ENCODE assay signal across 10 cellular contexts in the genomic region with DNA sequence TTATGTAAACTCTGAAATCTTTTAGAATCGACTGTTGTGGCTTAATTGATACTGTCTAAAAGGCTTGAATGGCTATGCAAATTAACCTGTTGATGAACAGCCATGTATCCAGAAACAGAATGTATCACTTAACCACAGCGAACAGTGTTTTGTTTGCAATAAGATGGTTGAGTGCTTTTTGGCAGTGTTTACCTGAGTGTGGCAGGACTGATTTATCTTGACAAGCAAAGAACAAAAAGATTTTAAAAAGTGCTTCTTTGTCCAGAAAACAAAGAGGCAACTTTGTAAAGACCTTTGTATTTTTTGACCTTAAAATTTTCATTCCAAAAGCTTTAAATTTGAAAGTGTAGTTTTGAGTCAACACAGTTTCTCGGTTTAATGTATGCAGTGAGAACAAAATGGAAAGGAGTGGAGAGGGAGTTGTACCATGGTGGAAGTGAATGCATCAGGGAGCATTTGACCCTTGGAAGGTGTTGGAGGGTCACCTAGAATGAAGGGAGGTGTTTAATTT. TPM values are rescaled to one million over a fixed set of nuclear protein-coding genes. Genes with fewer than 3 reads are reported as not detected.
DNase-seq lines count a peak whose midpoint lies in the region; ATAC-seq, FAIRE-seq and TF ChIP-seq lines count a peak whose summit lies in the region.
"Had no signal": no experiment of that assay in that cellular context is flagged by ENCODE, and none has a peak within 500 bp of the region (broad histone marks: within the 10 kb centered on the region; RNA-seq: fewer than 3 reads in every experiment).

No MANE protein-coding gene starts in this region.

- no peaks in the 10 kb centered on the region for H3K27me3 ChIP-seq in thyroid gland
- H3K27me3 ChIP-seq: upper lobe of left lung had no signal

- H3K4me1 Mint-ChIP-seq in stimulated activated naive CD8-positive, alpha-beta T cell treated with anti-CD3 and anti-CD28 coated beads, Interleukin-15, amount 100 ng/mL, for 72 hours, result no peaks in the 10 kb centered on the region

- H3K9me3 Mint-ChIP-seq in stimulated activated naive CD8-positive, alpha-beta T cell treated with anti-CD3 and anti-CD28 coated beads, Interleukin-15, amount 100 ng/mL, for 72 hours, result no peaks in the 10 kb centered on the region

- peak overlapping the region; percentile 39 to 59 (median 40) for H3K27ac ChIP-seq in thyroid gland
- H3K27ac ChIP-seq: upper lobe of left lung had no signal

- no peaks in the 10 kb centered on the region for H3K36me3 ChIP-seq in thyroid gland
- H3K36me3 ChIP-seq: upper lobe of left lung had no signal

- no peak for FAIRE-seq in urothelium cell line (lab: Jason Lieb, UNC)

- H3K27me3 Mint-ChIP-seq in stimulated activated naive CD8-positive, alpha-beta T cell treated with anti-CD3 and anti-CD28 coated beads, Interleukin-15, amount 100 ng/mL, for 72 hours, result no peaks in the 10 kb centered on the region

- WGBS in thyroid gland, 2 donors, result 23 to 36% methylated on average over 3 of the region's 3 CpGs

- H3K9me3 ChIP-seq in thyroid gland, result no peaks in the 10 kb centered on the region
- H3K9me3 ChIP-seq: upper lobe of left lung had no signal

- ATAC-seq in HG02840 (IDR thresholded peaks at IDR 0.05; ENCODE audit: low FRiP score, unreplicated experiment), result peak; percentile 93
- ATAC-seq in stimulated activated naive CD8-positive, alpha-beta T cell treated with anti-CD3 and anti-CD28 coated beads, Interleukin-15, amount 100 ng/mL, for 72 hours, result no peak

- TF ChIP-seq CTCF in thyroid gland (IDR thresholded peaks at IDR 0.05), result no peak

- no peak for TF ChIP-seq POLR2A in thyroid gland (IDR thresholded peaks at IDR 0.05)

- H3K4me3 Mint-ChIP-seq in stimulated activated naive CD8-positive, alpha-beta T cell treated with anti-CD3 and anti-CD28 coated beads, Interleukin-15, amount 100 ng/mL, for 72 hours, result no peak overlapping the region

- H3K27ac Mint-ChIP-seq in stimulated activated naive CD8-positive, alpha-beta T cell treated with anti-CD3 and anti-CD28 coated beads, Interleukin-15, amount 100 ng/mL, for 72 hours, result no peak overlapping the region

- peaks cover 23 to 25% of the 10 kb centered on the region in 2 donors for H3K4me1 ChIP-seq in thyroid gland

- DNase-seq in NCI-H2107 treated with DMSO at 0.1 percent for 48 hours (lab: John Stamatoyannopoulos, UW; ENCODE audit: unreplicated experiment) (peak; percentile 36), NCI-H2107 (lab: John Stamatoyannopoulos, UW) (no peak), NCI-H1105 treated with DMSO at 0.1 percent for 48 hours (lab: John Stamatoyannopoulos, UW) (peak; percentile 63), thyroid gland (peak; percentile 23 to 26), Kasumi-1 (lab: John Stamatoyannopoulos, UW) (no peak), urothelium cell line (ENCODE audit: low spot score) (no peak)
- DNase-seq in stimulated activated naive CD8-positive, alpha-beta T cell treated with anti-CD3 and anti-CD28 coated beads, Interleukin-15, amount 100 ng/mL, for 72 hours, result no peak
- DNase-seq: activated gamma-delta T cell treated with Interleukin-2 at 50 U/mL for 16 hours, upper lobe of left lung had no signal

- intact Hi-C loops in thyroid gland (cut with DNase I), result no loop called here

- no peak overlapping the region for H3K4me3 ChIP-seq in thyroid gland (replicated peaks in 1 of 3)
- H3K4me3 ChIP-seq: upper lobe of left lung had no signal

RNA-seq across cellular contexts. Expression of gene ARHGAP10, which starts 18.0 kb away (rescaled TPM):
- 10 to 100 TPM; 39.5 to 78.4 (median 42.0) TPM for total RNA-seq in thyroid gland

Comparison
In these comparisons a context has a peak if more than half of its experiments do, and no peak if none do; other contexts are left out.
1. DNase-seq: peak in NCI-H2107 treated with DMSO at 0.1 percent for 48 hours (single experiment), NCI-H1105 treated with DMSO at 0.1 percent for 48 hours (single experiment) and thyroid gland (2 of 2); none in NCI-H2107 (single experiment), stimulated activated naive CD8-positive, alpha-beta T cell treated with anti-CD3 and anti-CD28 coated beads, Interleukin-15, amount 100 ng/mL, for 72 hours (0 of 2), Kasumi-1 (0 of 2) and urothelium cell line (single experiment).